28 cellular contexts compared by ENCODE assay signal in the genomic region with DNA sequence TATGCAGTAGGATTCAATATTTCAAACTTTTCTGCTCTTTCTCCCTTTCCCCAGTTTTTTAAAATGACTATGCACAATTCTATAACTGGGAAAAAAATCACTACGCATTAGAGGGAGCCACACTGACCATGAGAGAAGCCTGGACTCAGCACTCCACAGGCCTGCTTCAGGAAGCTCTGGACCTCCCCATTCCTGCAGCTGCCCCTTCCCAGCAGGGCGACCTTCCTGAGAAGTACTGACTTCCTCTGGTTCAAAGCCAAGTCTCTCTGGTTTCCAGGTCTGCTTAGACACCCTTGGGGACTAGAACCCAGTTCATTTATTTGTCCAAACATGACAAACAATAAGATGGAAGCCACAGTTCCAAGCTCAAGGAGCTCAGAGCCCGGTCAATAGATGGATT. TPM values are rescaled to one million over a fixed set of nuclear protein-coding genes. Genes with fewer than 3 reads are reported as not detected.
DNase-seq lines count a peak whose midpoint lies in the region; ATAC-seq and TF ChIP-seq lines count a peak whose summit lies in the region.
"Had no signal": no experiment of that assay in that cellular context is flagged by ENCODE, and none has a peak within 500 bp of the region (broad histone marks: within the 10 kb centered on the region; RNA-seq: fewer than 3 reads in every experiment).

No MANE protein-coding gene starts in this region.

- peaks cover 4% of the 10 kb centered on the region for H3K36me3 Mint-ChIP-seq in endothelial cell (ENCODE audit: low read depth, unreplicated experiment)
- H3K36me3 Mint-ChIP-seq in stimulated activated naive B cell treated with anti-CD40 and anti-IgM and Interleukin-4, amounts not matched to agents 10 μg/mL and 1 μg/mL and 100 μg/mL, for 72 hours = no peaks in the 10 kb centered on the region
- no peaks in the 10 kb centered on the region for H3K36me3 Mint-ChIP-seq in CD4-positive, alpha-beta T cell (ENCODE audit: low read depth)

- CTCF ChIA-PET in RWPE1 (lab: Yijun Ruan, JAX) = interaction anchor here (0.6 to 1.1 kb wide), 3 partner anchors 22 to 526 kb away, joined by 3 to 10 read pairs (median 4); no protein-coding TSS in a partner anchor
- CTCF ChIA-PET in CD4-positive, alpha-beta T cell (lab: Charles Lee) = interaction anchor here (1.9 to 6.9 kb wide), 2 partner anchors 39 to 81 kb away, joined by 4 to 70 read pairs; no protein-coding TSS in a partner anchor

- peak; percentile 36 for DNase-seq in NCI-H2029 treated with DMSO at 0.1 percent for 48 hours (lab: John Stamatoyannopoulos, UW)
- DNase-seq in NCI-H2029 (lab: John Stamatoyannopoulos, UW) = no peak
- no peak for DNase-seq in RWPE1 (ENCODE audit: low spot score)
- DNase-seq in endothelial cell (ENCODE audit: low spot score) = no peak
- DNase-seq in stimulated activated naive B cell treated with anti-CD40 and anti-IgM and Interleukin-4, amounts not matched to agents 10 μg/mL and 1 μg/mL and 100 μg/mL, for 72 hours = no peak
- DNase-seq in NOMO-1 (lab: John Stamatoyannopoulos, UW; ENCODE audit: unreplicated experiment in 2 of 2) = no peak
- DNase-seq in CD4-positive, alpha-beta T cell = no peak
- DNase-seq: 8988T; activated CD4-positive, alpha-beta T cell treated with anti-CD3 and anti-CD28 coated beads, Interleukin-2, amount 10 ng/mL, durations not matched to agents 24 days and 14 days; activated effector memory CD4-positive, alpha-beta T cell treated with anti-CD3 and anti-CD28 coated beads, Interleukin-2, amount 50 U/mL, for 16 hours; activated T-cell treated with anti-CD3 and anti-CD28 coated beads, Interleukin-2, amount 50 U/mL, for 24 hours; CD4-positive, CD25-positive, alpha-beta regulatory T cell; esophagus squamous epithelium; foreskin keratinocyte; H9; head of caudate nucleus; MG63; NCI-H1105 treated with DMSO at 0.1 percent for 48 hours; NCI-H1930; right lobe of liver; SW 1271; T-helper 9 cell had no signal

- peaks cover 4% of the 10 kb centered on the region for H3K27me3 Mint-ChIP-seq in endothelial cell (ENCODE audit: unreplicated experiment)
- H3K27me3 Mint-ChIP-seq in stimulated activated naive B cell treated with anti-CD40 and anti-IgM and Interleukin-4, amounts not matched to agents 10 μg/mL and 1 μg/mL and 100 μg/mL, for 72 hours = no peaks in the 10 kb centered on the region
- no peaks in the 10 kb centered on the region for H3K27me3 Mint-ChIP-seq in CD4-positive, alpha-beta T cell
- H3K27me3 Mint-ChIP-seq: activated T-cell treated with anti-CD3 and anti-CD28 coated beads, Interleukin-2, amount 50 U/mL, for 24 hours; CD4-positive, CD25-positive, alpha-beta regulatory T cell; dendritic cell treated with granulocyte-macrophage colony-stimulating factor and Interleukin-4, amounts not matched to agents 40 ng/mL and 50 ng/mL, for 4 days had no signal

- no peak for TF ChIP-seq CTCF in RWPE1 (conservative IDR thresholded peaks at IDR 0.05; ENCODE audit: low read depth)
- TF ChIP-seq CTCF in endothelial cell (IDR thresholded peaks at IDR 0.05; ENCODE audit: unreplicated experiment) = no peak
- no peak for TF ChIP-seq CTCF in CD4-positive, alpha-beta T cell (IDR thresholded peaks at IDR 0.05)

- no peak for ATAC-seq in stimulated activated naive B cell treated with anti-CD40 and anti-IgM and Interleukin-4, amounts not matched to agents 10 μg/mL and 1 μg/mL and 100 μg/mL, for 72 hours (replicated peaks)
- no peak for ATAC-seq in HG02623 (IDR thresholded peaks at IDR 0.05; ENCODE audit: unreplicated experiment)
- no peak for ATAC-seq in CD4-positive, alpha-beta T cell (ENCODE audit: poor library complexity)
- ATAC-seq: foreskin keratinocyte, left lobe of liver had no signal

- H3K27ac Mint-ChIP-seq in endothelial cell (ENCODE audit: unreplicated experiment) = peak overlapping the region; percentile 48
- H3K27ac Mint-ChIP-seq in stimulated activated naive B cell treated with anti-CD40 and anti-IgM and Interleukin-4, amounts not matched to agents 10 μg/mL and 1 μg/mL and 100 μg/mL, for 72 hours = peak overlapping the region; percentile 42
- H3K27ac Mint-ChIP-seq in CD4-positive, alpha-beta T cell = no peak overlapping the region
- H3K27ac Mint-ChIP-seq: activated CD4-positive, alpha-beta T cell treated with anti-CD3 and anti-CD28 coated beads, Interleukin-2, amount 10 ng/mL, durations not matched to agents 24 days and 14 days; activated T-cell treated with anti-CD3 and anti-CD28 coated beads, Interleukin-2, amount 50 U/mL, for 24 hours; dendritic cell treated with granulocyte-macrophage colony-stimulating factor and Interleukin-4, amounts not matched to agents 40 ng/mL and 50 ng/mL, for 4 days had no signal

- POLR2A ChIA-PET in RWPE1 (lab: Yijun Ruan, JAX; ENCODE audit: low non-redundant PET) = no interaction called here
- POLR2A ChIA-PET in CD4-positive, alpha-beta T cell (lab: Charles Lee) = no interaction called here

- no peaks in the 10 kb centered on the region for H3K9me3 Mint-ChIP-seq in endothelial cell (ENCODE audit: unreplicated experiment)
- no peaks in the 10 kb centered on the region for H3K9me3 Mint-ChIP-seq in stimulated activated naive B cell treated with anti-CD40 and anti-IgM and Interleukin-4, amounts not matched to agents 10 μg/mL and 1 μg/mL and 100 μg/mL, for 72 hours
- H3K9me3 Mint-ChIP-seq in CD4-positive, alpha-beta T cell = no peaks in the 10 kb centered on the region
- H3K9me3 Mint-ChIP-seq: activated CD4-positive, alpha-beta T cell treated with anti-CD3 and anti-CD28 coated beads, Interleukin-2, amount 10 ng/mL, durations not matched to agents 24 days and 14 days; activated T-cell treated with anti-CD3 and anti-CD28 coated beads, Interleukin-2, amount 50 U/mL, for 24 hours; CD4-positive, CD25-positive, alpha-beta regulatory T cell; dendritic cell treated with granulocyte-macrophage colony-stimulating factor and Interleukin-4, amounts not matched to agents 40 ng/mL and 50 ng/mL, for 4 days; H9 had no signal

- H3K9me3 ChIP-seq in CD4-positive, alpha-beta T cell (ENCODE audit: control insufficient read depth, low read length) = no peaks in the 10 kb centered on the region
- H3K9me3 ChIP-seq: esophagus squamous epithelium, MG63, right lobe of liver, tibial nerve had no signal

- no peak overlapping the region for H3K4me3 Mint-ChIP-seq in endothelial cell (ENCODE audit: unreplicated experiment)
- H3K4me3 Mint-ChIP-seq in stimulated activated naive B cell treated with anti-CD40 and anti-IgM and Interleukin-4, amounts not matched to agents 10 μg/mL and 1 μg/mL and 100 μg/mL, for 72 hours = no peak overlapping the region
- no peak overlapping the region for H3K4me3 Mint-ChIP-seq in CD4-positive, alpha-beta T cell
- H3K4me3 Mint-ChIP-seq: activated CD4-positive, alpha-beta T cell treated with anti-CD3 and anti-CD28 coated beads, Interleukin-2, amount 10 ng/mL, durations not matched to agents 24 days and 14 days; activated T-cell treated with anti-CD3 and anti-CD28 coated beads, Interleukin-2, amount 50 U/mL, for 24 hours; CD4-positive, CD25-positive, alpha-beta regulatory T cell; dendritic cell treated with granulocyte-macrophage colony-stimulating factor and Interleukin-4, amounts not matched to agents 40 ng/mL and 50 ng/mL, for 4 days; H9 had no signal

- no peaks in the 10 kb centered on the region for H3K27me3 ChIP-seq in CD4-positive, alpha-beta T cell (ENCODE audit: control insufficient read depth, insufficient read depth, low read length)
- H3K27me3 ChIP-seq: esophagus squamous epithelium, foreskin keratinocyte, MG63, right lobe of liver, tibial nerve had no signal

- intact Hi-C loops in CD4-positive, alpha-beta T cell (cut with DNase I, micrococcal nuclease) = loop anchor here (2.0 to 5.0 kb wide), 2 partner anchors 138 to 371 kb away; no protein-coding TSS in a partner anchor

- peak overlapping the region; percentile 77 for H3K27ac ChIP-seq in RWPE1
- no peak overlapping the region for H3K27ac ChIP-seq in CD4-positive, alpha-beta T cell (ENCODE audit: low read depth, low read length)
- H3K27ac ChIP-seq: esophagus squamous epithelium, foreskin keratinocyte, HL-60, KMS-11, right lobe of liver, tibial nerve had no signal

- peaks cover 4% of the 10 kb centered on the region for H3K4me1 Mint-ChIP-seq in endothelial cell (ENCODE audit: unreplicated experiment)
- peaks cover 25% of the 10 kb centered on the region in 2 donors for H3K4me1 Mint-ChIP-seq in stimulated activated naive B cell treated with anti-CD40 and anti-IgM and Interleukin-4, amounts not matched to agents 10 μg/mL and 1 μg/mL and 100 μg/mL, for 72 hours
- H3K4me1 Mint-ChIP-seq in CD4-positive, alpha-beta T cell (ENCODE audit: low read depth) = peaks cover 5% of the 10 kb centered on the region

RNA-seq across cellular contexts. Expression of gene CLSTN1, which starts 42.0 kb away (rescaled TPM):
- total RNA-seq in endothelial cell (ENCODE audit: unreplicated experiment) = 84.8 TPM
- total RNA-seq in CD4-positive, alpha-beta T cell = 10 to 100 TPM; 66.8 to 68.1 TPM

RNA-seq across cellular contexts. Expression of gene CTNNBIP1, which starts 44.3 kb away (rescaled TPM):
- 106 TPM for total RNA-seq in endothelial cell (ENCODE audit: unreplicated experiment)
- total RNA-seq in CD4-positive, alpha-beta T cell = 1 to 10 TPM; 6.6 to 6.8 TPM

Comparison
In these comparisons a context has a peak if more than half of its experiments do, and no peak if none do; other contexts are left out.
1. RNA of gene CTNNBIP1, which starts 44.3 kb away (total RNA-seq): 106 TPM in endothelial cell (single experiment); 6.6 to 6.8 TPM in CD4-positive, alpha-beta T cell; every median in the first group is over 10 times any median in the second.